ENCODE assay signal across 1 cellular context in the genomic region with DNA sequence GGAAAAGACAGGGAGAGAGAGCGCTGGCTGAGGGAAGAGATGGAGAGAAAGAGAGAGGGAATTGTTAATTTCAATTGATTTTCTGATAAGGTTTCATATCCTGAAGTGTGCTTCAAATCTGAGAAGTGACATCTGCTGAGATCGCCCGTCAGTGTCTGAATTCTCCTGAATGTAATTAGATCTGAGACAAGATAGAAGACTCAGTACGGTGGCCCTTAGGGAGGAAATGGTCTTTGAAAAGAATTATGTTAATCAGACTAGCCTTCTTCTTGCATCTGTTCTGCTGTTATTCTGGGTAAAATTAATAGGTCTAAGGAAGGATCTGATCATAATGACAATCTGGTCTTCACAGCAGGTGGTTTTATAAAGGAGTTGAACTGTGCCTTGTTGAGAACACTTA.
TF ChIP-seq lines count a peak whose summit lies in the region.

No MANE protein-coding gene starts in this region.

TF ChIP-seq in GM23338, 12 proteins besides CTCF, POLR2A, EP300 and RAD21 (continued from another document):
- TF ChIP-seq, protein P1, sequence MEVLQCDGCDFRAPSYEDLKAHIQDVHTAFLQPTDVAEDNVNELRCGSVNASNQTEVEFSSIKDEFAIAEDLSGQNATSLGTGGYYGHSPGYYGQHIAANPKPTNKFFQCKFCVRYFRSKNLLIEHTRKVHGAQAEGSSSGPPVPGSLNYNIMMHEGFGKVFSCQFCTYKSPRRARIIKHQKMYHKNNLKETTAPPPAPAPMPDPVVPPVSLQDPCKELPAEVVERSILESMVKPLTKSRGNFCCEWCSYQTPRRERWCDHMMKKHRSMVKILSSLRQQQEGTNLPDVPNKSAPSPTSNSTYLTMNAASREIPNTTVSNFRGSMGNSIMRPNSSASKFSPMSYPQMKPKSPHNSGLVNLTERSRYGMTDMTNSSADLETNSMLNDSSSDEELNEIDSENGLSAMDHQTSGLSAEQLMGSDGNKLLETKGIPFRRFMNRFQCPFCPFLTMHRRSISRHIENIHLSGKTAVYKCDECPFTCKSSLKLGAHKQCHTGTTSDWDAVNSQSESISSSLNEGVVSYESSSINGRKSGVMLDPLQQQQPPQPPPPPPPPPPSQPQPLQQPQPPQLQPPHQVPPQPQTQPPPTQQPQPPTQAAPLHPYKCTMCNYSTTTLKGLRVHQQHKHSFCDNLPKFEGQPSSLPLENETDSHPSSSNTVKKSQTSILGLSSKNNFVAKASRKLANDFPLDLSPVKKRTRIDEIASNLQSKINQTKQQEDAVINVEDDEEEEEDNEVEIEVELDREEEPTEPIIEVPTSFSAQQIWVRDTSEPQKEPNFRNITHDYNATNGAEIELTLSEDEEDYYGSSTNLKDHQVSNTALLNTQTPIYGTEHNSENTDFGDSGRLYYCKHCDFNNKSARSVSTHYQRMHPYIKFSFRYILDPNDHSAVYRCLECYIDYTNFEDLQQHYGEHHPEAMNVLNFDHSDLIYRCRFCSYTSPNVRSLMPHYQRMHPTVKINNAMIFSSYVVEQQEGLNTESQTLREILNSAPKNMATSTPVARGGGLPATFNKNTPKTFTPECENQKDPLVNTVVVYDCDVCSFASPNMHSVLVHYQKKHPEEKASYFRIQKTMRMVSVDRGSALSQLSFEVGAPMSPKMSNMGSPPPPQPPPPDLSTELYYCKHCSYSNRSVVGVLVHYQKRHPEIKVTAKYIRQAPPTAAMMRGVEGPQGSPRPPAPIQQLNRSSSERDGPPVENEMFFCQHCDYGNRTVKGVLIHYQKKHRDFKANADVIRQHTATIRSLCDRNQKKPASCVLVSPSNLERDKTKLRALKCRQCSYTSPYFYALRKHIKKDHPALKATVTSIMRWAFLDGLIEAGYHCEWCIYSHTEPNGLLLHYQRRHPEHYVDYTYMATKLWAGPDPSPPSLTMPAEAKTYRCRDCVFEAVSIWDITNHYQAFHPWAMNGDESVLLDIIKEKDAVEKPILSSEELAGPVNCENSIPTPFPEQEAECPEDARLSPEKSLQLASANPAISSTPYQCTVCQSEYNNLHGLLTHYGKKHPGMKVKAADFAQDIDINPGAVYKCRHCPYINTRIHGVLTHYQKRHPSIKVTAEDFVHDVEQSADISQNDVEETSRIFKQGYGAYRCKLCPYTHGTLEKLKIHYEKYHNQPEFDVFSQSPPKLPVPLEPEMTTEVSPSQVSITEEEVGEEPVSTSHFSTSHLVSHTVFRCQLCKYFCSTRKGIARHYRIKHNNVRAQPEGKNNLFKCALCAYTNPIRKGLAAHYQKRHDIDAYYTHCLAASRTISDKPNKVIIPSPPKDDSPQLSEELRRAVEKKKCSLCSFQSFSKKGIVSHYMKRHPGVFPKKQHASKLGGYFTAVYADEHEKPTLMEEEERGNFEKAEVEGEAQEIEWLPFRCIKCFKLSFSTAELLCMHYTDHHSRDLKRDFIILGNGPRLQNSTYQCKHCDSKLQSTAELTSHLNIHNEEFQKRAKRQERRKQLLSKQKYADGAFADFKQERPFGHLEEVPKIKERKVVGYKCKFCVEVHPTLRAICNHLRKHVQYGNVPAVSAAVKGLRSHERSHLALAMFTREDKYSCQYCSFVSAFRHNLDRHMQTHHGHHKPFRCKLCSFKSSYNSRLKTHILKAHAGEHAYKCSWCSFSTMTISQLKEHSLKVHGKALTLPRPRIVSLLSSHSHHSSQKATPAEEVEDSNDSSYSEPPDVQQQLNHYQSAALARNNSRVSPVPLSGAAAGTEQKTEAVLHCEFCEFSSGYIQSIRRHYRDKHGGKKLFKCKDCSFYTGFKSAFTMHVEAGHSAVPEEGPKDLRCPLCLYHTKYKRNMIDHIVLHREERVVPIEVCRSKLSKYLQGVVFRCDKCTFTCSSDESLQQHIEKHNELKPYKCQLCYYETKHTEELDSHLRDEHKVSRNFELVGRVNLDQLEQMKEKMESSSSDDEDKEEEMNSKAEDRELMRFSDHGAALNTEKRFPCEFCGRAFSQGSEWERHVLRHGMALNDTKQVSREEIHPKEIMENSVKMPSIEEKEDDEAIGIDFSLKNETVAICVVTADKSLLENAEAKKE (CRISPR knock-in tag; IDR thresholded peaks at IDR 0.05) = no peak
